ENCODE assay signal across 8 cellular contexts in the genomic region with DNA sequence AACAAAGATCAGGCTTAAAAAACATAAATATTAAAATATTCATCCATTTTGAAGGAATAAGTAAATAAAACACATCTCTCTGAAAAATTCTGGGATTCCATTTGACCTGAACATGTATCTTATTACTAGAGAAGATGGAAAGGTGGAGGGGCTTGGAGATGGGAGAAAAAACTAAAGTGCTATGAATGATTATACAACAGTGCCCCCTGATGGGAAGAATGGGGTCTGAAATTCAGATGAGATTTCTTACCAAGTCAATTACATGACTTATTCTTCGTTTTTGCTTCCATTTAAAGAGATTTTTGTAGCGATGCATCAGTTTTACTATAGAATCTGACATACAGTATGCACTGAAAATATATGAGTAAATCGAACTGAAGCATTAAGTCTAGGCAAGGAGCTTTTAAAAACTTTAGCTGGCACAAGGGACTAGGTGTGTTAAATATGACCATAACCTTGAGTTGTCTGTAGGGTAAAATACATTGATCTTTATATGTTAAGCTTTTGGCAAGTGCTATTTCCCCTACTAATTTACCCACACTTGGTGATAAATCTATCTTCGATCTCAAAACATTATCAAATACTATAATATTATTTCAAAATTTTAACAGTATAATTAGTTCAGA.
DNase-seq lines count a peak whose midpoint lies in the region; ATAC-seq and TF ChIP-seq lines count a peak whose summit lies in the region.

No MANE protein-coding gene starts in this region.

- no peak for DNase-seq in DND-41
- DNase-seq in HS-5 (ENCODE audit: low read depth): peak; percentile 28
- DNase-seq in RPMI7951 (ENCODE audit: low read depth): peak; percentile 10
- peak; percentile 15 for DNase-seq in fibroblast of peridontal ligament (ENCODE audit: extremely low read depth)
- DNase-seq in superior temporal gyrus (ENCODE audit: extremely low spot score): peak; percentile 73
- no peak for DNase-seq in naive thymus-derived CD8-positive, alpha-beta T cell
- no peak for DNase-seq in T-helper 17 cell
- DNase-seq in NCI-H2107 (lab: John Stamatoyannopoulos, UW): no peak

- H3K4me3 Mint-ChIP-seq in naive thymus-derived CD8-positive, alpha-beta T cell: no peak overlapping the region
- no peak overlapping the region for H3K4me3 Mint-ChIP-seq in T-helper 17 cell

- no peak overlapping the region for H3K4me3 ChIP-seq in DND-41 (ENCODE audit: low read depth in 1 of 2, low read length in 2 of 2)

- no peaks in the 10 kb centered on the region for H4K20me1 ChIP-seq in DND-41 (ENCODE audit: insufficient read depth, low read length)

- no peaks in the 10 kb centered on the region for H3K9me3 ChIP-seq in DND-41 (ENCODE audit: insufficient read depth, low read length, severe bottlenecking)
- no peaks in the 10 kb centered on the region for H3K9me3 ChIP-seq in T-helper 17 cell (ENCODE audit: control insufficient read depth, low read length, poor library complexity, severe bottlenecking)

- peak; percentile 63 for TF ChIP-seq CTCF in DND-41 (IDR thresholded peaks at IDR 0.05; ENCODE audit: borderline replicate concordance, extremely low read depth, low read length, poor library complexity, severe bottlenecking)

- H3K9ac ChIP-seq in DND-41 (ENCODE audit: low read depth, low read length): no peak overlapping the region

- H3K9me3 Mint-ChIP-seq in naive thymus-derived CD8-positive, alpha-beta T cell: peaks cover 0 to 11% (median 5%) of the 10 kb centered on the region in 9 donors

- H3K27me3 ChIP-seq in DND-41 (ENCODE audit: insufficient read depth, low read length, poor library complexity): no peaks in the 10 kb centered on the region

- H3K36me3 ChIP-seq in DND-41 (ENCODE audit: insufficient read depth, low read length): no peaks in the 10 kb centered on the region

- ATAC-seq in DND-41 (ENCODE audit: insufficient read depth, low read depth): no peak
- ATAC-seq in naive thymus-derived CD8-positive, alpha-beta T cell: no peak
- no peak for ATAC-seq in T-helper 17 cell

- no peak overlapping the region for H3K27ac Mint-ChIP-seq in naive thymus-derived CD8-positive, alpha-beta T cell
- H3K27ac Mint-ChIP-seq in T-helper 17 cell: no peak overlapping the region

- H3K4me1 ChIP-seq in DND-41 (ENCODE audit: insufficient read depth, low read length): no peaks in the 10 kb centered on the region

- no peaks in the 10 kb centered on the region for H3K79me2 ChIP-seq in DND-41 (ENCODE audit: insufficient read depth, low read length)

- no peak overlapping the region for H3K27ac ChIP-seq in DND-41 (ENCODE audit: low read length)

- H3K4me2 ChIP-seq in DND-41 (ENCODE audit: insufficient read depth, low read length): no peak overlapping the region

- POLR2A ChIA-PET in naive thymus-derived CD8-positive, alpha-beta T cell (lab: Charles Lee): no interaction called here

- no peak overlapping the region for H2AFZ ChIP-seq in DND-41 (ENCODE audit: low read depth, low read length)

- no peaks in the 10 kb centered on the region for H3K36me3 Mint-ChIP-seq in naive thymus-derived CD8-positive, alpha-beta T cell
- no peaks in the 10 kb centered on the region for H3K36me3 Mint-ChIP-seq in T-helper 17 cell (ENCODE audit: low read depth)

- H3K27me3 Mint-ChIP-seq in naive thymus-derived CD8-positive, alpha-beta T cell: no peaks in the 10 kb centered on the region
- H3K27me3 Mint-ChIP-seq in T-helper 17 cell: no peaks in the 10 kb centered on the region

- no peaks in the 10 kb centered on the region for H3K4me1 Mint-ChIP-seq in naive thymus-derived CD8-positive, alpha-beta T cell
- H3K4me1 Mint-ChIP-seq in T-helper 17 cell: no peaks in the 10 kb centered on the region

Comparison
In these comparisons a context has a peak if more than half of its experiments do, and no peak if none do; other contexts are left out.
1. DNase-seq: peak in HS-5 (single experiment), RPMI7951 (single experiment), fibroblast of peridontal ligament (single experiment) and superior temporal gyrus (single experiment); none in DND-41 (single experiment), naive thymus-derived CD8-positive, alpha-beta T cell (0 of 10), T-helper 17 cell (0 of 3) and NCI-H2107 (single experiment).